ENCODE assay signal across 11 cellular contexts in the genomic region with DNA sequence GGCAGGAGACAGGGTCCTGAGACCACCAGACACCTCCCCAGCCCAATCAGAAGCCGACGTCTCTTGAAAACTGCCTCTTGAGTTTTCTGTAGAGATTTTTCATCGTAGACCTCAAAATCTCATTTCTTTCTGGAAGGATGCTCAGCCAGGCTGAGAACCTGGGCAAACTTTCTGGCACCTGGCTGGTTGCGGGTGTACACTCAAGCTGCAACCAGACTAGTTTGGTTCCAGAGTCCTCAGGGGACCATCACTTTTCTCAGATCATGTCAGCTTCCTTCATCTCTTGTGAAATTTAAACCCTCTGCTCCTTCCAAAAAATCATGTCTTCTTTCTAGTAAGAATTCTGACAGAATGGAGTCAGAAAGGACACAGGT. TPM values are rescaled to one million over a fixed set of nuclear protein-coding genes. Genes with fewer than 3 reads are reported as not detected.
A peak's percentile ranks its signal among the peaks of the same experiment; 100 is the strongest.
DNase-seq lines count a peak whose midpoint lies in the region; ATAC-seq and TF ChIP-seq lines count a peak whose summit lies in the region.
"Had no signal": no experiment of that assay in that cellular context is flagged by ENCODE, and none has a peak within 500 bp of the region (broad histone marks: within the 10 kb centered on the region; RNA-seq: fewer than 3 reads in every experiment).

No MANE protein-coding gene starts in this region.

- H2BK15ac ChIP-seq in H9 (ENCODE audit: low read depth, low read length), result no peak overlapping the region

- H2AK5ac ChIP-seq in H9 (ENCODE audit: insufficient read length, low read length), result no peak overlapping the region

- H3K27ac ChIP-seq in KMS-11, result no peak overlapping the region
- H3K27ac ChIP-seq in H9 (ENCODE audit: insufficient read length, low read depth, low read length), result no peak overlapping the region
- H3K27ac ChIP-seq: HL-60 had no signal

- H2BK120ac ChIP-seq in H9 (ENCODE audit: low read depth, low read length, poor library complexity, severe bottlenecking), result no peak overlapping the region

- H2BK5ac ChIP-seq in H9 (ENCODE audit: insufficient read length, low read length), result no peak overlapping the region

- no peaks in the 10 kb centered on the region for H3K23me2 ChIP-seq in H9 (ENCODE audit: insufficient read length, low read depth, low read length, poor library complexity, severe bottlenecking)

- DNase-seq in activated naive CD4-positive, alpha-beta T cell treated with anti-CD3 and anti-CD28 coated beads, Interleukin-2, amount 10 ng/mL, durations not matched to agents 7 days and 5 days, result no peak
- no peak for DNase-seq in activated naive CD4-positive, alpha-beta T cell (lab: John Stamatoyannopoulos, UW)
- DNase-seq in ureter (ENCODE audit: low spot score), result no peak
- DNase-seq in NCI-H1694 (lab: John Stamatoyannopoulos, UW), result no peak
- no peak for DNase-seq in H9
- DNase-seq: NCI-H1105, NCI-H82 had no signal

- no peaks in the 10 kb centered on the region for H3K9me3 Mint-ChIP-seq in activated naive CD4-positive, alpha-beta T cell treated with anti-CD3 and anti-CD28 coated beads, Interleukin-2, amount 10 ng/mL, durations not matched to agents 7 days and 5 days
- no peaks in the 10 kb centered on the region for H3K9me3 Mint-ChIP-seq in stimulated activated memory B cell treated with anti-CD40 and anti-IgM and Interleukin-4, amounts not matched to agents 10 μg/mL and 1 μg/mL and 100 μg/mL, for 72 hours
- no peaks in the 10 kb centered on the region for H3K9me3 Mint-ChIP-seq in H9

- H3K4me2 ChIP-seq in KMS-11 (peak overlapping the region; percentile 21; the same call in 1 of the 2 replicates), H9 (ENCODE audit: insufficient read depth, insufficient read length, low read length) (no peak overlapping the region)

- H3K14ac ChIP-seq in H9 (ENCODE audit: insufficient read depth, low read length), result no peak overlapping the region; the same call in 1 of the 2 replicates

- H3K56ac ChIP-seq in H9 (ENCODE audit: insufficient read length, low read depth, low read length), result no peak overlapping the region

- no peaks in the 10 kb centered on the region for H3K27me3 Mint-ChIP-seq in activated naive CD4-positive, alpha-beta T cell treated with anti-CD3 and anti-CD28 coated beads, Interleukin-2, amount 10 ng/mL, durations not matched to agents 7 days and 5 days
- no peaks in the 10 kb centered on the region for H3K27me3 Mint-ChIP-seq in stimulated activated memory B cell treated with anti-CD40 and anti-IgM and Interleukin-4, amounts not matched to agents 10 μg/mL and 1 μg/mL and 100 μg/mL, for 72 hours
- no peaks in the 10 kb centered on the region for H3K27me3 Mint-ChIP-seq in H9 (ENCODE audit: low read depth)

- H3K4me3 ChIP-seq in KMS-11 (IDR thresholded peaks at IDR 0.05; ENCODE audit: insufficient read depth, low read depth, low read length), result no peak overlapping the region

- H3K4me3 Mint-ChIP-seq in activated naive CD4-positive, alpha-beta T cell treated with anti-CD3 and anti-CD28 coated beads, Interleukin-2, amount 10 ng/mL, durations not matched to agents 7 days and 5 days, result no peak overlapping the region
- no peak overlapping the region for H3K4me3 Mint-ChIP-seq in stimulated activated memory B cell treated with anti-CD40 and anti-IgM and Interleukin-4, amounts not matched to agents 10 μg/mL and 1 μg/mL and 100 μg/mL, for 72 hours
- no peak overlapping the region for H3K4me3 Mint-ChIP-seq in H9

- no peaks in the 10 kb centered on the region for H3K36me3 ChIP-seq in KMS-11 (ENCODE audit: insufficient read depth)

- H3K79me1 ChIP-seq in H9 (ENCODE audit: insufficient read depth, low read depth, low read length, poor library complexity, severe bottlenecking), result no peaks in the 10 kb centered on the region

- H4K91ac ChIP-seq in H9 (ENCODE audit: insufficient read length, low read depth, low read length), result no peak overlapping the region

- H3K27me3 ChIP-seq in KMS-11 (ENCODE audit: insufficient read depth, low read depth), result no peaks in the 10 kb centered on the region
- H3K27me3 ChIP-seq in H9 (ENCODE audit: insufficient read depth, low read length), result no peaks in the 10 kb centered on the region

- no peak overlapping the region for H4K5ac ChIP-seq in H9 (ENCODE audit: insufficient read length, low read depth, low read length)

- H3K18ac ChIP-seq in H9 (ENCODE audit: insufficient read length, low read depth, low read length), result no peak overlapping the region

- no peaks in the 10 kb centered on the region for H3K9me3 ChIP-seq in H9 (ENCODE audit: control insufficient read depth, low read depth, low read length)

- no peak overlapping the region for H3K4ac ChIP-seq in H9 (ENCODE audit: low read depth, low read length)

- peaks cover 11% of the 10 kb centered on the region for H3K36me3 Mint-ChIP-seq in activated naive CD4-positive, alpha-beta T cell treated with anti-CD3 and anti-CD28 coated beads, Interleukin-2, amount 10 ng/mL, durations not matched to agents 7 days and 5 days
- peaks cover 11% of the 10 kb centered on the region for H3K36me3 Mint-ChIP-seq in stimulated activated memory B cell treated with anti-CD40 and anti-IgM and Interleukin-4, amounts not matched to agents 10 μg/mL and 1 μg/mL and 100 μg/mL, for 72 hours
- no peaks in the 10 kb centered on the region for H3K36me3 Mint-ChIP-seq in H9 (ENCODE audit: insufficient read depth in 1 of 3, low read depth in 3 of 3)

- H3K4me1 ChIP-seq in KMS-11 (ENCODE audit: low read depth, poor library complexity, severe bottlenecking) (peaks cover 79% of the 10 kb centered on the region), H9 (ENCODE audit: insufficient read depth, low read length) (no peaks in the 10 kb centered on the region; the same call in 1 of the 2 replicates)

- H4K20me1 ChIP-seq in KMS-11 (ENCODE audit: insufficient read depth) (no peaks in the 10 kb centered on the region), H9 (ENCODE audit: control insufficient read depth, insufficient read depth, insufficient read length) (no peaks in the 10 kb centered on the region)

- ATAC-seq in HG02678 (IDR thresholded peaks at IDR 0.05; ENCODE audit: unreplicated experiment), result peak; percentile 35
- ATAC-seq in stimulated activated memory B cell treated with anti-CD40 and anti-IgM and Interleukin-4, amounts not matched to agents 10 μg/mL and 1 μg/mL and 100 μg/mL, for 72 hours, result peak; percentile 78

- H3K9ac ChIP-seq in KMS-11, result no peak overlapping the region
- H3K9ac ChIP-seq in H9 (ENCODE audit: extremely low read depth, insufficient read length, low read length), result no peak overlapping the region

- TF ChIP-seq CTCF in KMS-11 (conservative IDR thresholded peaks at IDR 0.05; ENCODE audit: low read depth, low read length) (no peak), H9 (conservative IDR thresholded peaks at IDR 0.05) (no peak)

- H3K23ac ChIP-seq in H9 (ENCODE audit: insufficient read length, low read depth, low read length), result no peak overlapping the region

- H2AFZ ChIP-seq in KMS-11 (ENCODE audit: low read depth), result no peak overlapping the region
- H2AFZ ChIP-seq in H9 (ENCODE audit: low read length), result no peak overlapping the region

- no peak overlapping the region for H2BK12ac ChIP-seq in H9 (ENCODE audit: insufficient read length, low read depth, low read length)

- peaks cover 24% of the 10 kb centered on the region; the same call in 1 of the 2 replicates for H3K79me2 ChIP-seq in KMS-11 (ENCODE audit: insufficient read depth, low read depth)
- no peaks in the 10 kb centered on the region for H3K79me2 ChIP-seq in H9 (ENCODE audit: insufficient read depth, low read length)

- H4K8ac ChIP-seq in H9 (replicated peaks; ENCODE audit: insufficient read length, low read depth, low read length), result no peak overlapping the region

- no CpG with 5 or more reads among the region's 4 CpGs for WGBS in H9 (ENCODE audit: extremely low coverage, insufficient read length, low lambda C conversion rate)

- no peak overlapping the region for H2BK20ac ChIP-seq in H9 (ENCODE audit: low read depth, low read length, poor library complexity, severe bottlenecking)

- CTCF ChIA-PET in activated naive CD4-positive, alpha-beta T cell treated with anti-CD3 and anti-CD28 coated beads, Interleukin-2, amount 10 ng/mL, durations not matched to agents 7 days and 5 days (lab: Charles Lee), result interaction anchor here (1.2 to 4.0 kb wide), 3 partner anchors 12 to 62 kb away, joined by 3 to 17 read pairs (median 5); no protein-coding TSS in a partner anchor

- peaks cover 84% of the 10 kb centered on the region for H3K4me1 Mint-ChIP-seq in activated naive CD4-positive, alpha-beta T cell treated with anti-CD3 and anti-CD28 coated beads, Interleukin-2, amount 10 ng/mL, durations not matched to agents 7 days and 5 days
- peaks cover 87% of the 10 kb centered on the region for H3K4me1 Mint-ChIP-seq in stimulated activated memory B cell treated with anti-CD40 and anti-IgM and Interleukin-4, amounts not matched to agents 10 μg/mL and 1 μg/mL and 100 μg/mL, for 72 hours
- peaks cover 15 to 23% of the 10 kb centered on the region in 2 experiments for H3K4me1 Mint-ChIP-seq in H9

- peak overlapping the region; percentile 33 for H3K27ac Mint-ChIP-seq in activated naive CD4-positive, alpha-beta T cell treated with anti-CD3 and anti-CD28 coated beads, Interleukin-2, amount 10 ng/mL, durations not matched to agents 7 days and 5 days
- peak overlapping the region; percentile 93 for H3K27ac Mint-ChIP-seq in stimulated activated memory B cell treated with anti-CD40 and anti-IgM and Interleukin-4, amounts not matched to agents 10 μg/mL and 1 μg/mL and 100 μg/mL, for 72 hours
- H3K27ac Mint-ChIP-seq in H9, result no peak overlapping the region

- no peak overlapping the region for H3T11ph ChIP-seq in H9 (ENCODE audit: low read length)

RNA-seq across cellular contexts. Expression of gene CMTM7, which starts 45.1 kb away (rescaled TPM):
- total RNA-seq in ureter (72.2 TPM), H9 (2021) (20.6 and 23.9 TPM in 2 replicates)

Comparison
In these comparisons a context has a peak if more than half of its experiments do, and no peak if none do; other contexts are left out.
1. H3K27ac Mint-ChIP-seq: peak in activated naive CD4-positive, alpha-beta T cell treated with anti-CD3 and anti-CD28 coated beads, Interleukin-2, amount 10 ng/mL, durations not matched to agents 7 days and 5 days (single experiment) and stimulated activated memory B cell treated with anti-CD40 and anti-IgM and Interleukin-4, amounts not matched to agents 10 μg/mL and 1 μg/mL and 100 μg/mL, for 72 hours (single experiment); none in H9 (0 of 3).